ENCODE assay signal across 10 cellular contexts in the genomic region with DNA sequence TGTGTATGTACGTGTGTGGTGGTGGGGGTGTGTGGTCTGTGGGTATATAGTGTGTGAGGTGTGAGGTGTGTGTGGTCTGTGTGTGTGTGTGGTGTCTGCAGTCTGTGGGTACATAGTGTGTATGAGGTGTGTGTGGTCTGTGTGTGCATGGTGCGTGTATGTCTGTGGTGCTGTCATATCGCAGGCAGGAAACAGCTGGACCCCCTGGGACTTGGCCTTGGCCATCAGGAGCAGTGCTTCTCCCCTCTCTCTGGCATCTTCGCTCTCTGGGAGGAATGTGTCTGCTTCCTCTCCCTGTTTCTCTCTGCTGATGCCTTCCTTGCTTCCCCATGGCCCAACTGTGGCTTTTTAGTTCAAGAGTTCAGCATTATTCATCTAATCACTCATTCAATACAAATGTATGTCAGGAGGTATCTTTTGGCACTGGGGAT.
A peak's percentile ranks its signal among the peaks of the same experiment; 100 is the strongest.
DNase-seq lines count a peak whose midpoint lies in the region; ATAC-seq, FAIRE-seq and TF ChIP-seq lines count a peak whose summit lies in the region.
"Had no signal": no experiment of that assay in that cellular context is flagged by ENCODE, and none has a peak within 500 bp of the region (broad histone marks: within the 10 kb centered on the region; RNA-seq: fewer than 3 reads in every experiment).

No MANE protein-coding gene starts in this region.

- H3K4me1 ChIP-seq in CD4-positive, alpha-beta memory T cell (ENCODE audit: insufficient read depth, low read length), result no peaks in the 10 kb centered on the region
- peaks cover 15% of the 10 kb centered on the region for H3K4me1 ChIP-seq in mesodermal cell (ENCODE audit: control insufficient read depth, insufficient read depth, low read length, poor library complexity, severe bottlenecking)
- no peaks in the 10 kb centered on the region for H3K4me1 ChIP-seq in OCI-LY7 (ENCODE audit: insufficient read depth, low read length, poor library complexity, severe bottlenecking)
- H3K4me1 ChIP-seq: right lobe of liver, suprapubic skin had no signal

- no TSS peak for BruUV-seq in OCI-LY7 (replicated peaks; lab: Mats Ljungman, UMichigan)

- POLR2A ChIA-PET in CD4-positive, alpha-beta memory T cell (lab: Charles Lee; ENCODE audit: partially characterized antibody), result no interaction called here
- POLR2A ChIA-PET in OCI-LY7 (lab: Charles Lee), result no interaction called here

- no peak overlapping the region for H2AFZ ChIP-seq in OCI-LY7 (ENCODE audit: low read length)

- 89 to 90% methylated on average over 2 to 3 of the region's 4 CpGs for WGBS in mesodermal cell (ENCODE audit: insufficient coverage in 2 of 2), 2 experiments

- no peak overlapping the region for H3K27ac ChIP-seq in CD4-positive, alpha-beta memory T cell (ENCODE audit: low read depth, low read length)
- H3K27ac ChIP-seq in mesodermal cell (ENCODE audit: low read depth, low read length, severe bottlenecking) (peak overlapping the region; percentile 37), OCI-LY7 (ENCODE audit: low read depth, low read length, poor library complexity, severe bottlenecking) (no peak overlapping the region)
- H3K27ac ChIP-seq: right lobe of liver, suprapubic skin had no signal

- DNase-seq in CD4-positive, alpha-beta memory T cell, result peak; percentile 31 to 53 (median 44)
- DNase-seq in HS-27A (ENCODE audit: low read depth), result peak; percentile 59
- peak; percentile 47 for DNase-seq in astrocyte of the spinal cord (ENCODE audit: low read depth, low spot score)
- no peak for DNase-seq in OCI-LY7 (ENCODE audit: low spot score)
- DNase-seq in D721Med (ENCODE audit: insufficient read length, low spot score), result no peak
- DNase-seq in NCI-H1417 (lab: John Stamatoyannopoulos, UW), result no peak
- DNase-seq: right lobe of liver had no signal

- H3K9me3 Mint-ChIP-seq in CD4-positive, alpha-beta memory T cell, result no peaks in the 10 kb centered on the region

- no peaks in the 10 kb centered on the region for H3K36me3 Mint-ChIP-seq in CD4-positive, alpha-beta memory T cell

- H3K9me2 ChIP-seq in OCI-LY7 (ENCODE audit: insufficient read depth, low read length), result no peaks in the 10 kb centered on the region

- no peaks in the 10 kb centered on the region for H3K27me3 ChIP-seq in CD4-positive, alpha-beta memory T cell (ENCODE audit: insufficient read depth, low read length)
- H3K27me3 ChIP-seq: right lobe of liver had no signal

- H3K36me3 ChIP-seq in CD4-positive, alpha-beta memory T cell (ENCODE audit: insufficient read depth, low read length), result no peaks in the 10 kb centered on the region
- H3K36me3 ChIP-seq in mesodermal cell (ENCODE audit: control insufficient read depth, insufficient read depth, low read length) (no peaks in the 10 kb centered on the region), OCI-LY7 (ENCODE audit: insufficient read depth, low read length) (no peaks in the 10 kb centered on the region)
- H3K36me3 ChIP-seq: right lobe of liver, suprapubic skin had no signal

- ATAC-seq in GM18907 (IDR thresholded peaks at IDR 0.05; ENCODE audit: unreplicated experiment), result no peak

- in situ Hi-C loops in astrocyte of the spinal cord (cut with HindIII; ENCODE audit: low sequenced_read_pairs), result no loop called here

- peaks cover 0 to 4% (median 0%) of the 10 kb centered on the region in 4 donors for H3K4me1 Mint-ChIP-seq in CD4-positive, alpha-beta memory T cell

- no peaks in the 10 kb centered on the region for H3K27me3 Mint-ChIP-seq in CD4-positive, alpha-beta memory T cell

- intact Hi-C loops in CD4-positive, alpha-beta memory T cell (cut with micrococcal nuclease), result no loop called here
- intact Hi-C loops in OCI-LY7 (cut with micrococcal nuclease; ENCODE audit: unreplicated experiment), result no loop called here

- H4K20me1 ChIP-seq in OCI-LY7 (ENCODE audit: insufficient read depth, low read length), result no peaks in the 10 kb centered on the region

- CTCF ChIA-PET in CD4-positive, alpha-beta memory T cell (lab: Charles Lee; ENCODE audit: partially characterized antibody), result no interaction called here
- CTCF ChIA-PET in OCI-LY7 (lab: Charles Lee; ENCODE audit: unreplicated experiment), result no interaction called here

- no peaks in the 10 kb centered on the region for H3K79me2 ChIP-seq in OCI-LY7 (ENCODE audit: insufficient read depth, low read depth, low read length)

- H3K4me3 Mint-ChIP-seq in CD4-positive, alpha-beta memory T cell, result no peak overlapping the region

- TF ChIP-seq CTCF in astrocyte of the spinal cord (IDR thresholded peaks at IDR 0.05; ENCODE audit: low read depth, low read length), result no peak
- no peak for TF ChIP-seq CTCF in OCI-LY7 (conservative IDR thresholded peaks at IDR 0.05; ENCODE audit: low read length)
- no peak for TF ChIP-seq CTCF in D721Med (IDR thresholded peaks at IDR 0.05; ENCODE audit: insufficient read depth, missing control alignments)

- FAIRE-seq in D721Med (lab: Jason Lieb, UNC), result no peak

- H3K9me3 ChIP-seq in CD4-positive, alpha-beta memory T cell (ENCODE audit: control insufficient read depth in 1 of 2, low read length in 2 of 2), result no peaks in the 10 kb centered on the region
- H3K9me3 ChIP-seq in mesodermal cell (ENCODE audit: control insufficient read depth, low read length), result no peaks in the 10 kb centered on the region
- no peaks in the 10 kb centered on the region for H3K9me3 ChIP-seq in OCI-LY7 (ENCODE audit: low read length)
- H3K9me3 ChIP-seq: right lobe of liver, suprapubic skin had no signal

- no peak overlapping the region for H3K27ac Mint-ChIP-seq in CD4-positive, alpha-beta memory T cell

- no peak overlapping the region for H3K4me2 ChIP-seq in OCI-LY7 (ENCODE audit: low read length)

- no peak overlapping the region for H3K4me3 ChIP-seq in CD4-positive, alpha-beta memory T cell (ENCODE audit: low read length in 2 of 2)
- H3K4me3 ChIP-seq in astrocyte of the spinal cord (ENCODE audit: low read depth, low read length), result no peak overlapping the region
- H3K4me3 ChIP-seq in mesodermal cell (ENCODE audit: extremely low read depth, insufficient read depth, low read length, poor library complexity, severe bottlenecking), result no peak overlapping the region
- no peak overlapping the region for H3K4me3 ChIP-seq in OCI-LY7 (ENCODE audit: low read depth, low read length, poor library complexity, severe bottlenecking)
- H3K4me3 ChIP-seq: right lobe of liver, suprapubic skin had no signal

Comparison
In these comparisons a context has a peak if more than half of its experiments do, and no peak if none do; other contexts are left out.
1. DNase-seq: peak in CD4-positive, alpha-beta memory T cell (5 of 5), HS-27A (single experiment) and astrocyte of the spinal cord (single experiment); none in OCI-LY7 (single experiment), D721Med (single experiment) and NCI-H1417 (0 of 3).